ENCODE assay signal across 1 cellular context in genomic region chr10:74855439-74855838, GRCh38.
TF ChIP-seq lines count a peak whose summit lies in the region.

No MANE protein-coding gene starts in this region.

TF ChIP-seq in GM12878, 131 proteins besides CTCF, POLR2A, EP300 and RAD21 (continued from another document):
- TF ChIP-seq ZBTB4 (CRISPR knock-in tag; IDR thresholded peaks at IDR 0.05) (no peak), SMC3 (IDR thresholded peaks at IDR 0.05; ENCODE audit: borderline replicate concordance, low read length) (no peak), MTA2 (IDR thresholded peaks at IDR 0.05; ENCODE audit: low read depth) (no peak)
